In the genomic region with DNA sequence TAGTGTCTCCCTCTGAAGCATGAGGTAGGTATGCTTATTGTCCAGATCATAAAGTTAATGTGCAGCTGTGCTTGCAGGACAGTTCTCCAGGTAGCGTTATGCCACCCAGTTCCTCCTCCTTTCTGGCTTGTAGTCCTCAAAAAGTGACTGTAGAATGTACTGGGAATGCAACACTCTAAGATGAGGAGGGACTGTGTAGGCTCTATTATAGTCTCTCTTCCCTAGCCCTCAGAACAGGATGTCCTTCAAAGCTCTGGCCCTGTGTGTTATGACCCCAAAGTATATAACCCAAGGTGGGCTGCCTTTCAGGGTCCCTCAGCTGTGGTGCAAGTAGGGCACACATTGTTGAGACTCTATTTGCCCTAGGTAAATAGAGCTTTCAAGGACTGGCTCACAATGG, we compare ENCODE assay signal across 18 cellular contexts. TPM values are rescaled to one million over a fixed set of nuclear protein-coding genes. Genes with fewer than 3 reads are reported as not detected.
DNase-seq lines count a peak whose midpoint lies in the region; ATAC-seq, FAIRE-seq and TF ChIP-seq lines count a peak whose summit lies in the region.
"Had no signal": no experiment of that assay in that cellular context is flagged by ENCODE, and none has a peak within 500 bp of the region (broad histone marks: within the 10 kb centered on the region; RNA-seq: fewer than 3 reads in every experiment).

No MANE protein-coding gene starts in this region.

- no peak overlapping the region for H3K4ac ChIP-seq in mesenchymal stem cell (ENCODE audit: low read depth in 1 of 2, low read length in 2 of 2)

- TF ChIP-seq POLR2A in A549 (IDR thresholded peaks at IDR 0.05; ENCODE audit: low read length) = no peak

- no peak overlapping the region for H3K9ac ChIP-seq in mesenchymal stem cell (ENCODE audit: low read length)
- H3K9ac ChIP-seq: BLaER1 treated with 17β-estradiol and CSF1 and Interleukin-3, amounts not matched to agents 10 nM and 100 nM had no signal

- no peak overlapping the region for H2BK15ac ChIP-seq in mesenchymal stem cell (ENCODE audit: low read depth, poor library complexity, severe bottlenecking)

- DNase-seq in NCI-H146 (lab: John Stamatoyannopoulos, UW) = peak; percentile 0
- no peak for DNase-seq in NCI-H146 treated with DMSO at 0.1 percent for 48 hours (lab: John Stamatoyannopoulos, UW; ENCODE audit: unreplicated experiment)
- DNase-seq in A549 (ENCODE audit: low read depth in 1 of 2, low spot score in 1 of 2) = no peak
- DNase-seq in NCI-H69 (lab: John Stamatoyannopoulos, UW) = peak; percentile 5
- no peak for DNase-seq in mesenchymal stem cell
- no peak for DNase-seq in cerebellar cortex (ENCODE audit: low spot score)
- DNase-seq in NCI-H1105 (lab: John Stamatoyannopoulos, UW) = no peak
- DNase-seq: 8988T; ACHN; Calu3; CD4-positive, CD25-positive, alpha-beta regulatory T cell; DMS 273 treated with DMSO at 0.1 percent for 48 hours; DMS79 treated with DMSO at 0.1 percent for 48 hours; EL; H7 had no signal

- H3K14ac ChIP-seq in mesenchymal stem cell (ENCODE audit: low read length in 2 of 2) = no peak overlapping the region

- H4K91ac ChIP-seq in mesenchymal stem cell (ENCODE audit: low read length) = peak overlapping the region; percentile 15

- no peak overlapping the region for H3K18ac ChIP-seq in mesenchymal stem cell (ENCODE audit: low read depth in 1 of 2, low read length in 2 of 2)

- H3K4me1 ChIP-seq in A549 = 0 out of 3 replicates have a peak, but pooled peaks cover 3% of the 10 kb centered on the region
- H3K4me1 ChIP-seq in mesenchymal stem cell (ENCODE audit: control insufficient read depth, insufficient read depth, low read depth, low read length) = no peaks in the 10 kb centered on the region

- TF ChIP-seq EP300 in A549 (IDR thresholded peaks at IDR 0.05) = no peak

- H3K27ac ChIP-seq in A549 (no peak overlapping the region), mesenchymal stem cell (ENCODE audit: low read length, poor library complexity, severe bottlenecking) (no peak overlapping the region)
- H3K27ac ChIP-seq: BLaER1 treated with 17β-estradiol and CSF1 and Interleukin-3, amounts not matched to agents 10 nM and 100 nM had no signal

- POLR2A ChIA-PET in A549 (lab: Yijun Ruan, JAX) = no interaction called here

- H2BK12ac ChIP-seq in mesenchymal stem cell (ENCODE audit: low read length in 2 of 2) = no peak overlapping the region

- no peaks in the 10 kb centered on the region for H3K9me3 ChIP-seq in A549
- H3K9me3 ChIP-seq in mesenchymal stem cell (ENCODE audit: control insufficient read depth, low read length) = no peaks in the 10 kb centered on the region
- H3K9me3 ChIP-seq: BLaER1 treated with 17β-estradiol and CSF1 and Interleukin-3, amounts not matched to agents 10 nM and 100 nM had no signal

- peak; percentile 56 to 60; a peak in 3 of 6 replicates for ATAC-seq in A549
- ATAC-seq: GM23338 had no signal

- H3K4me2 ChIP-seq in A549 (no peak overlapping the region), mesenchymal stem cell (ENCODE audit: low read length, poor library complexity, severe bottlenecking) (no peak overlapping the region)
- H3K4me2 ChIP-seq: GM23338 had no signal

- H3K4me3 ChIP-seq in A549 (no peak overlapping the region), mesenchymal stem cell (ENCODE audit: insufficient read depth in 1 of 2, low read depth in 1 of 2, low read length in 2 of 2) (no peak overlapping the region)
- H3K4me3 ChIP-seq: BLaER1 treated with 17β-estradiol and CSF1 and Interleukin-3, amounts not matched to agents 10 nM and 100 nM; GM23338 had no signal

- 72% methylated on average over 1 of the region's 1 CpG for WGBS in A549 (ENCODE audit: missing lambda C conversion rate)
- 100% methylated on average over 1 of the region's 1 CpG for WGBS in mesenchymal stem cell

- no peak overlapping the region for H2AK5ac ChIP-seq in mesenchymal stem cell (ENCODE audit: low read length, severe bottlenecking)

- CTCF ChIA-PET in A549 (lab: Yijun Ruan, JAX) = no interaction called here

- no peak overlapping the region for H3K23ac ChIP-seq in mesenchymal stem cell (ENCODE audit: low read length in 2 of 2)

- H2BK120ac ChIP-seq in mesenchymal stem cell (ENCODE audit: low read depth, low read length) = no peak overlapping the region

- no peak overlapping the region for H2BK5ac ChIP-seq in mesenchymal stem cell (ENCODE audit: low read depth, low read length, poor library complexity, severe bottlenecking)

- no peaks in the 10 kb centered on the region for H3K79me1 ChIP-seq in mesenchymal stem cell (replicated peaks; ENCODE audit: low read length, poor library complexity, severe bottlenecking)

- FAIRE-seq in A549 (lab: Jason Lieb, UNC) = no peak
- FAIRE-seq: GM12892 had no signal

- no peaks in the 10 kb centered on the region for H3K36me3 ChIP-seq in mesenchymal stem cell (ENCODE audit: control insufficient read depth in 1 of 2, insufficient read depth in 2 of 2, low read depth in 1 of 2, low read length in 2 of 2)
- H3K36me3 ChIP-seq: BLaER1 treated with 17β-estradiol and CSF1 and Interleukin-3, amounts not matched to agents 10 nM and 100 nM had no signal

- no peak overlapping the region for H4K8ac ChIP-seq in mesenchymal stem cell (ENCODE audit: low read length)

- H3K27me3 ChIP-seq in mesenchymal stem cell (ENCODE audit: control insufficient read depth in 1 of 2, insufficient read depth in 1 of 2, low read length in 2 of 2) = no peaks in the 10 kb centered on the region
- H3K27me3 ChIP-seq: BLaER1 treated with 17β-estradiol and CSF1 and Interleukin-3, amounts not matched to agents 10 nM and 100 nM had no signal

- no peak for TF ChIP-seq RAD21 in A549 (conservative IDR thresholded peaks at IDR 0.05 in 1 of 2, IDR thresholded peaks at IDR 0.05 in 1 of 2)

- TF ChIP-seq CTCF in A549 (IDR thresholded peaks at IDR 0.05) = no peak

- H2AFZ ChIP-seq in mesenchymal stem cell (ENCODE audit: low read depth, low read length) = no peak overlapping the region
- H2AFZ ChIP-seq: GM23338 had no signal

TF ChIP-seq in A549, 52 proteins besides CTCF, POLR2A, EP300 and RAD21:
- TF ChIP-seq GATA3 (IDR thresholded peaks at IDR 0.05; ENCODE audit: borderline replicate concordance) = no peak
- TF ChIP-seq, protein P1, sequence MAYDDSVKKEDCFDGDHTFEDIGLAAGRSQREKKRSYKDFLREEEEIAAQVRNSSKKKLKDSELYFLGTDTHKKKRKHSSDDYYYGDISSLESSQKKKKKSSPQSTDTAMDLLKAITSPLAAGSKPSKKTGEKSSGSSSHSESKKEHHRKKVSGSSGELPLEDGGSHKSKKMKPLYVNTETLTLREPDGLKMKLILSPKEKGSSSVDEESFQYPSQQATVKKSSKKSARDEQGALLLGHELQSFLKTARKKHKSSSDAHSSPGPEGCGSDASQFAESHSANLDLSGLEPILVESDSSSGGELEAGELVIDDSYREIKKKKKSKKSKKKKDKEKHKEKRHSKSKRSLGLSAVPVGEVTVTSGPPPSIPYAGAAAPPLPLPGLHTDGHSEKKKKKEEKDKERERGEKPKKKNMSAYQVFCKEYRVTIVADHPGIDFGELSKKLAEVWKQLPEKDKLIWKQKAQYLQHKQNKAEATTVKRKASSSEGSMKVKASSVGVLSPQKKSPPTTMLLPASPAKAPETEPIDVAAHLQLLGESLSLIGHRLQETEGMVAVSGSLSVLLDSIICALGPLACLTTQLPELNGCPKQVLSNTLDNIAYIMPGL (CRISPR knock-in tag; IDR thresholded peaks at IDR 0.05; ENCODE audit: borderline replicate concordance) = no peak
- no peak for TF ChIP-seq ZFP36 (IDR thresholded peaks at IDR 0.05; ENCODE audit: borderline replicate concordance, partially characterized antibody)
- TF ChIP-seq, protein P2, sequence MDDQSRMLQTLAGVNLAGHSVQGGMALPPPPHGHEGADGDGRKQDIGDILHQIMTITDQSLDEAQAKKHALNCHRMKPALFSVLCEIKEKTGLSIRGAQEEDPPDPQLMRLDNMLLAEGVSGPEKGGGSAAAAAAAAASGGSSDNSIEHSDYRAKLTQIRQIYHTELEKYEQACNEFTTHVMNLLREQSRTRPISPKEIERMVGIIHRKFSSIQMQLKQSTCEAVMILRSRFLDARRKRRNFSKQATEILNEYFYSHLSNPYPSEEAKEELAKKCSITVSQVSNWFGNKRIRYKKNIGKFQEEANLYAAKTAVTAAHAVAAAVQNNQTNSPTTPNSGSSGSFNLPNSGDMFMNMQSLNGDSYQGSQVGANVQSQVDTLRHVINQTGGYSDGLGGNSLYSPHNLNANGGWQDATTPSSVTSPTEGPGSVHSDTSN (IDR thresholded peaks at IDR 0.05) = no peak
- TF ChIP-seq CEBPB (IDR thresholded peaks at IDR 0.05) = no peak
- TF ChIP-seq HOXB5 (CRISPR knock-in tag; IDR thresholded peaks at IDR 0.05) = no peak
- TF ChIP-seq, protein P3, sequence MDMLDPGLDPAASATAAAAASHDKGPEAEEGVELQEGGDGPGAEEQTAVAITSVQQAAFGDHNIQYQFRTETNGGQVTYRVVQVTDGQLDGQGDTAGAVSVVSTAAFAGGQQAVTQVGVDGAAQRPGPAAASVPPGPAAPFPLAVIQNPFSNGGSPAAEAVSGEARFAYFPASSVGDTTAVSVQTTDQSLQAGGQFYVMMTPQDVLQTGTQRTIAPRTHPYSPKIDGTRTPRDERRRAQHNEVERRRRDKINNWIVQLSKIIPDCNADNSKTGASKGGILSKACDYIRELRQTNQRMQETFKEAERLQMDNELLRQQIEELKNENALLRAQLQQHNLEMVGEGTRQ (IDR thresholded peaks at IDR 0.05) = no peak
- TF ChIP-seq NR3C1 (IDR thresholded peaks at IDR 0.05) = no peak
- TF ChIP-seq RCOR1 (IDR thresholded peaks at IDR 0.05; ENCODE audit: low read depth, low read length) = no peak
- TF ChIP-seq POLR2AphosphoS2 (conservative IDR thresholded peaks at IDR 0.05; ENCODE audit: low read length) = no peak

RNA-seq across cellular contexts. Expression of a gene that starts 20.8 kb away (rescaled TPM):
- 10.4 and 12.4 TPM in 2 replicates for polyA plus RNA-seq in A549 (2011; rRNA removed)
- 10.6 and 11.4 TPM in 2 replicates for polyA plus RNA-seq in A549 (2012; cell fraction: cytosol; rRNA removed)
- 9.5 and 13.6 TPM in 2 replicates for polyA plus RNA-seq in A549 (2012; cell fraction: nucleus; rRNA removed)
- 8.3 to 9.8 TPM (median 9.3 TPM) in 3 replicates for polyA plus RNA-seq in A549 (2017; fragmentation: RNase III; extraction: RNeasy Plus Mini Kit Qiagen cat#74134 plus additional on column Dnase treatment)
- 14.5 and 16.1 TPM in 2 replicates for polyA minus RNA-seq in A549 (2011; rRNA and poly(A)+ RNA removed)
- 68.5 TPM for polyA plus RNA-seq in mesenchymal stem cell (2013, experiment 1 of 2)
- 66.9 TPM for polyA plus RNA-seq in mesenchymal stem cell (2013, experiment 2 of 2)

RNA-seq across cellular contexts. Expression of a gene that starts 45.8 kb away (rescaled TPM):
- polyA plus RNA-seq in A549 (2011; rRNA removed) = 254 and 338 TPM in 2 replicates
- polyA plus RNA-seq in A549 (2012; cell fraction: cytosol; rRNA removed) = 194 and 198 TPM in 2 replicates
- 122 and 144 TPM in 2 replicates for polyA plus RNA-seq in A549 (2012; cell fraction: nucleus; rRNA removed)
- 181 to 198 TPM (median 186 TPM) in 3 replicates for polyA plus RNA-seq in A549 (2017; fragmentation: RNase III; extraction: RNeasy Plus Mini Kit Qiagen cat#74134 plus additional on column Dnase treatment)
- 148 and 152 TPM in 2 replicates for polyA minus RNA-seq in A549 (2011; rRNA and poly(A)+ RNA removed)
- 603 TPM for polyA plus RNA-seq in mesenchymal stem cell (2013, experiment 1 of 2)
- 627 TPM for polyA plus RNA-seq in mesenchymal stem cell (2013, experiment 2 of 2)

Comparison
In these comparisons a context has a peak if more than half of its experiments do, and no peak if none do; other contexts are left out.
1. DNase-seq: peak in NCI-H146 (single experiment) and NCI-H69 (single experiment); none in NCI-H146 treated with DMSO at 0.1 percent for 48 hours (single experiment), A549 (0 of 2), mesenchymal stem cell (single experiment), cerebellar cortex (single experiment) and NCI-H1105 (single experiment).